ENCODE assay signal across 11 cellular contexts in genomic region chr7:42914009-42914725, GRCh38. TPM values are rescaled to one million over a fixed set of nuclear protein-coding genes. Genes with fewer than 3 reads are reported as not detected.
DNase-seq lines count a peak whose midpoint lies in the region; ATAC-seq and TF ChIP-seq lines count a peak whose summit lies in the region.
"Had no signal": no experiment of that assay in that cellular context is flagged by ENCODE, and none has a peak within 500 bp of the region (broad histone marks: within the 10 kb centered on the region; RNA-seq: fewer than 3 reads in every experiment).

No MANE protein-coding gene starts in this region.

- H3K36me3 Mint-ChIP-seq in IgD-negative memory B cell (peaks cover 2% of the 10 kb centered on the region), mesothelial cell of epicardium (peaks cover 7% of the 10 kb centered on the region)

- ATAC-seq in GM19328 (IDR thresholded peaks at IDR 0.05; ENCODE audit: unreplicated experiment): no peak

- DNase-seq in astrocyte of the hippocampus (ENCODE audit: low read depth, low spot score): peak; percentile 35
- no peak for DNase-seq in mesothelial cell of epicardium (ENCODE audit: low spot score in 2 of 2, unreplicated experiment in 2 of 2)
- DNase-seq in NCI-H128 (lab: John Stamatoyannopoulos, UW; ENCODE audit: unreplicated experiment): no peak
- no peak for DNase-seq in NCI-H2227 treated with DMSO at 0.1 percent for 48 hours (lab: John Stamatoyannopoulos, UW)
- no peak for DNase-seq in central memory CD4-positive, alpha-beta T cell
- DNase-seq: caudate nucleus, hypothalamus had no signal

- H3K9me3 ChIP-seq in BLaER1 treated with 17β-estradiol and CSF1 and Interleukin-3, amounts not matched to agents 10 nM and 100 nM (replicated peaks in 1 of 11): no peaks in the 10 kb centered on the region

- no peaks in the 10 kb centered on the region for H3K9me3 Mint-ChIP-seq in IgD-negative memory B cell
- no peaks in the 10 kb centered on the region for H3K9me3 Mint-ChIP-seq in mesothelial cell of epicardium

- peak overlapping the region in 2 of 3 donors; percentile 39 to 67 for H3K27ac Mint-ChIP-seq in IgD-negative memory B cell
- H3K27ac Mint-ChIP-seq in mesothelial cell of epicardium: peak overlapping the region; percentile 88

- peaks cover 0 to 10% (median 0%) of the 10 kb centered on the region in 11 experiments; a peak in 4 of 22 replicates for H4K20me1 ChIP-seq in BLaER1 treated with 17β-estradiol and CSF1 and Interleukin-3, amounts not matched to agents 10 nM and 100 nM

- no peak for TF ChIP-seq CTCF in mesothelial cell of epicardium (IDR thresholded peaks at IDR 0.05; ENCODE audit: unreplicated experiment)

- peaks cover 35 to 61% (median 51%) of the 10 kb centered on the region in 11 experiments for H3K36me3 ChIP-seq in BLaER1 treated with 17β-estradiol and CSF1 and Interleukin-3, amounts not matched to agents 10 nM and 100 nM

- no peaks in the 10 kb centered on the region for H3K27me3 Mint-ChIP-seq in IgD-negative memory B cell
- H3K27me3 Mint-ChIP-seq in mesothelial cell of epicardium (ENCODE audit: low read depth): no peaks in the 10 kb centered on the region

- H3K4me1 ChIP-seq in BLaER1 treated with 17β-estradiol and CSF1 and Interleukin-3, amounts not matched to agents 10 nM and 100 nM: peaks cover 14 to 53% (median 32%) of the 10 kb centered on the region in 10 experiments; a peak in 19 of 20 replicates

- H3K4me1 Mint-ChIP-seq in IgD-negative memory B cell (peaks cover 15 to 20% (median 20%) of the 10 kb centered on the region in 3 donors), mesothelial cell of epicardium (peaks cover 52% of the 10 kb centered on the region)

- peak overlapping the region in 7 of 11 experiments; percentile 20 to 47 (median 26); a peak in 6 of 22 replicates for H3K27ac ChIP-seq in BLaER1 treated with 17β-estradiol and CSF1 and Interleukin-3, amounts not matched to agents 10 nM and 100 nM
- H3K27ac ChIP-seq: VCaP had no signal

- H3K27me3 ChIP-seq in BLaER1 treated with 17β-estradiol and CSF1 and Interleukin-3, amounts not matched to agents 10 nM and 100 nM: no peaks in the 10 kb centered on the region

- H3K4me3 Mint-ChIP-seq in IgD-negative memory B cell (peak overlapping the region in 2 of 4 donors; percentile 21 to 40), mesothelial cell of epicardium (no peak overlapping the region)

- peak overlapping the region in 4 of 11 experiments; percentile 6 to 89 (median 46); a peak in 5 of 22 replicates for H3K4me2 ChIP-seq in BLaER1 treated with 17β-estradiol and CSF1 and Interleukin-3, amounts not matched to agents 10 nM and 100 nM

- H3K4me3 ChIP-seq in BLaER1 treated with 17β-estradiol and CSF1 and Interleukin-3, amounts not matched to agents 10 nM and 100 nM: no peak overlapping the region

- H3K9ac ChIP-seq in BLaER1 treated with 17β-estradiol and CSF1 and Interleukin-3, amounts not matched to agents 10 nM and 100 nM: 0 out of 22 replicates have a peak overlapping the region, but pooled peaks of 1 of the 11 experiments have one; percentile 5

RNA-seq across cellular contexts. Expression of gene C7orf25, which starts 2.3 kb away (rescaled TPM):
- 3.1 TPM for polyA plus RNA-seq in IgD-negative memory B cell
- total RNA-seq in mesothelial cell of epicardium: 5.0 to 5.8 TPM (median 5.7 TPM) in 3 replicates

RNA-seq across cellular contexts. Expression of gene PSMA2, which starts 17.8 kb away (rescaled TPM):
- 168 TPM for polyA plus RNA-seq in IgD-negative memory B cell
- total RNA-seq in mesothelial cell of epicardium: 72.3 to 76.3 TPM (median 74.7 TPM) in 3 replicates

RNA-seq across cellular contexts. Expression of gene MRPL32, which starts 18.0 kb away (rescaled TPM):
- 44.2 TPM for polyA plus RNA-seq in IgD-negative memory B cell
- 52.0 to 53.5 TPM (median 53.0 TPM) in 3 replicates for total RNA-seq in mesothelial cell of epicardium
